Comparison of ENCODE assay signal across 17 cellular contexts in genomic region chr2:36060133-36060532, GRCh38.
A peak's percentile ranks its signal among the peaks of the same experiment; 100 is the strongest.
DNase-seq lines count a peak whose midpoint lies in the region; ATAC-seq and TF ChIP-seq lines count a peak whose summit lies in the region.
"Had no signal": no experiment of that assay in that cellular context is flagged by ENCODE, and none has a peak within 500 bp of the region (broad histone marks: within the 10 kb centered on the region; RNA-seq: fewer than 3 reads in every experiment).

No MANE protein-coding gene starts in this region.

- H2BK12ac ChIP-seq in H9 (ENCODE audit: insufficient read length, low read depth, low read length): no peak overlapping the region

- H3K18ac ChIP-seq in H9 (ENCODE audit: insufficient read length, low read depth, low read length): no peak overlapping the region

- H3K27ac Mint-ChIP-seq in H9: no peak overlapping the region
- H3K27ac Mint-ChIP-seq in activated naive CD8-positive, alpha-beta T cell treated with anti-CD3 and anti-CD28 coated beads, Interleukin-2, amount 50 U/mL, for 24 hours: no peak overlapping the region
- H3K27ac Mint-ChIP-seq: activated CD8-positive, alpha-beta T cell treated with anti-CD3 and anti-CD28 coated beads for 36 hours; activated naive CD8-positive, alpha-beta T cell; CD14-positive monocyte had no signal

- H3K4ac ChIP-seq in H9 (ENCODE audit: low read depth, low read length): no peak overlapping the region

- no peak overlapping the region for H3K4me3 Mint-ChIP-seq in H9
- no peak overlapping the region for H3K4me3 Mint-ChIP-seq in activated naive CD8-positive, alpha-beta T cell treated with anti-CD3 and anti-CD28 coated beads, Interleukin-2, amount 50 U/mL, for 24 hours
- H3K4me3 Mint-ChIP-seq: activated CD8-positive, alpha-beta T cell treated with anti-CD3 and anti-CD28 coated beads for 36 hours; activated naive CD8-positive, alpha-beta T cell; CD14-positive monocyte had no signal

- H3K23ac ChIP-seq in H9 (ENCODE audit: insufficient read length, low read depth, low read length): no peak overlapping the region

- no peak overlapping the region for H2BK15ac ChIP-seq in H9 (ENCODE audit: low read depth, low read length)

- H3K4me1 ChIP-seq in H9 (ENCODE audit: insufficient read depth, low read length): no peaks in the 10 kb centered on the region
- H3K4me1 ChIP-seq: left lung, right lobe of liver had no signal

- no peak overlapping the region for H3K4me2 ChIP-seq in H9 (ENCODE audit: insufficient read depth, insufficient read length, low read length)

- no peaks in the 10 kb centered on the region for H3K79me2 ChIP-seq in H9 (ENCODE audit: insufficient read depth, low read length)

- no peaks in the 10 kb centered on the region for H3K27me3 ChIP-seq in H9 (ENCODE audit: insufficient read depth, low read length)
- H3K27me3 ChIP-seq: left lung, right lobe of liver had no signal

- H3K79me1 ChIP-seq in H9 (ENCODE audit: insufficient read depth, low read depth, low read length, poor library complexity, severe bottlenecking): no peaks in the 10 kb centered on the region

- no peak overlapping the region for H4K8ac ChIP-seq in H9 (replicated peaks; ENCODE audit: insufficient read length, low read depth, low read length)

- no peaks in the 10 kb centered on the region for H3K23me2 ChIP-seq in H9 (ENCODE audit: insufficient read length, low read depth, low read length, poor library complexity, severe bottlenecking)

- no peak overlapping the region for H3K27ac ChIP-seq in H9 (ENCODE audit: insufficient read length, low read depth, low read length)
- H3K27ac ChIP-seq: left lung, right lobe of liver had no signal

- DNase-seq in H9 (no peak), left colon (peak in 1 of 2 donors; percentile 2), GM10266 (ENCODE audit: extremely low spot score) (no peak), KG1 (lab: John Stamatoyannopoulos, UW) (no peak)
- DNase-seq in activated naive CD4-positive, alpha-beta T cell treated with anti-CD3 and anti-CD28 coated beads, Interleukin-2, amount 50 U/mL, for 16 hours: no peak
- no peak for DNase-seq in activated naive CD8-positive, alpha-beta T cell treated with anti-CD3 and anti-CD28 coated beads, Interleukin-2, amount 50 U/mL, for 24 hours
- DNase-seq: activated CD8-positive, alpha-beta T cell treated with anti-CD3 and anti-CD28 coated beads for 36 hours; central memory CD4-positive, alpha-beta T cell; H7; left lung; NCI-H226; right lobe of liver; T-helper 2 cell had no signal

- TF ChIP-seq CTCF in H9 (conservative IDR thresholded peaks at IDR 0.05) (no peak), GM10266 (IDR thresholded peaks at IDR 0.05; ENCODE audit: control insufficient read depth, insufficient read depth, low read depth, missing control alignments) (no peak)

- peaks cover 4 to 19% of the 10 kb centered on the region in 2 experiments; a peak in 3 of 4 replicates for H3K4me1 Mint-ChIP-seq in H9
- peaks cover 10% of the 10 kb centered on the region for H3K4me1 Mint-ChIP-seq in activated naive CD8-positive, alpha-beta T cell treated with anti-CD3 and anti-CD28 coated beads, Interleukin-2, amount 50 U/mL, for 24 hours

- H2BK20ac ChIP-seq in H9 (ENCODE audit: low read depth, low read length, poor library complexity, severe bottlenecking): no peak overlapping the region

- peak overlapping the region; percentile 10 for H2AFZ ChIP-seq in H9 (ENCODE audit: low read length)

- no peak overlapping the region for H3K14ac ChIP-seq in H9 (ENCODE audit: insufficient read depth, low read length)

- H3K27me3 Mint-ChIP-seq in H9 (ENCODE audit: low read depth): no peaks in the 10 kb centered on the region; the same call in 1 of the 2 replicates
- no peaks in the 10 kb centered on the region for H3K27me3 Mint-ChIP-seq in activated naive CD8-positive, alpha-beta T cell treated with anti-CD3 and anti-CD28 coated beads, Interleukin-2, amount 50 U/mL, for 24 hours

- H3K9ac ChIP-seq in H9 (ENCODE audit: extremely low read depth, insufficient read length, low read length): no peak overlapping the region

- intact Hi-C loops in left colon (cut with DNase I, micrococcal nuclease): no loop called here

- H4K5ac ChIP-seq in H9 (ENCODE audit: insufficient read length, low read depth, low read length): no peak overlapping the region

- H3K9me3 Mint-ChIP-seq in H9: peaks cover 2 to 5% of the 10 kb centered on the region in 2 experiments; a peak in 3 of 5 replicates
- H3K9me3 Mint-ChIP-seq in activated naive CD8-positive, alpha-beta T cell treated with anti-CD3 and anti-CD28 coated beads, Interleukin-2, amount 50 U/mL, for 24 hours: peaks cover 5% of the 10 kb centered on the region

- ATAC-seq in GM19023 (IDR thresholded peaks at IDR 0.05; ENCODE audit: unreplicated experiment) (peak; percentile 35), HG03432 (IDR thresholded peaks at IDR 0.05; ENCODE audit: unreplicated experiment) (peak; percentile 35), left colon (peak; percentile 89)
- no peak for ATAC-seq in activated naive CD8-positive, alpha-beta T cell treated with anti-CD3 and anti-CD28 coated beads, Interleukin-2, amount 50 U/mL, for 24 hours
- ATAC-seq: activated CD8-positive, alpha-beta T cell treated with anti-CD3 and anti-CD28 coated beads for 36 hours; left lung had no signal

- H4K20me1 ChIP-seq in H9 (ENCODE audit: control insufficient read depth, insufficient read depth, insufficient read length): no peaks in the 10 kb centered on the region

- WGBS in H9 (ENCODE audit: extremely low coverage, insufficient read length, low lambda C conversion rate): no CpG with 5 or more reads among the region's 4 CpGs

- H3K56ac ChIP-seq in H9 (ENCODE audit: insufficient read length, low read depth, low read length): no peak overlapping the region

- no peak overlapping the region for H3T11ph ChIP-seq in H9 (ENCODE audit: low read length)

- H4K91ac ChIP-seq in H9 (ENCODE audit: insufficient read length, low read depth, low read length): no peak overlapping the region

- H2AK5ac ChIP-seq in H9 (ENCODE audit: insufficient read length, low read length): no peak overlapping the region

- no peaks in the 10 kb centered on the region for H3K9me3 ChIP-seq in H9 (ENCODE audit: control insufficient read depth, low read depth, low read length)
- H3K9me3 ChIP-seq: right lobe of liver had no signal

- H2BK120ac ChIP-seq in H9 (ENCODE audit: low read depth, low read length, poor library complexity, severe bottlenecking): no peak overlapping the region

- no peak overlapping the region for H2BK5ac ChIP-seq in H9 (ENCODE audit: insufficient read length, low read length)

- H3K36me3 Mint-ChIP-seq in H9 (ENCODE audit: insufficient read depth in 1 of 3, low read depth in 3 of 3): no peaks in the 10 kb centered on the region
- H3K36me3 Mint-ChIP-seq in activated naive CD8-positive, alpha-beta T cell treated with anti-CD3 and anti-CD28 coated beads, Interleukin-2, amount 50 U/mL, for 24 hours (ENCODE audit: low read depth): peaks cover 1% of the 10 kb centered on the region
- H3K36me3 Mint-ChIP-seq: activated naive CD8-positive, alpha-beta T cell; CD14-positive monocyte had no signal
